In genomic region chr1:172326171-172326570, GRCh38 we compare ENCODE assay signal across 33 cellular contexts.
DNase-seq lines count a peak whose midpoint lies in the region; ATAC-seq and TF ChIP-seq lines count a peak whose summit lies in the region.
"Had no signal": no experiment of that assay in that cellular context is flagged by ENCODE, and none has a peak within 500 bp of the region (broad histone marks: within the 10 kb centered on the region; RNA-seq: fewer than 3 reads in every experiment).

No MANE protein-coding gene starts in this region.

- ATAC-seq in Panc1 (no peak), foreskin keratinocyte (no peak)
- ATAC-seq: activated T-helper 17 cell treated with anti-CD3 and anti-CD28 coated beads, Interleukin-2, amount 50 U/mL, for 72 hours; CD8-positive, alpha-beta T cell; heart left ventricle; lower lobe of right lung; natural killer cell treated with Interleukin-12 subunit alpha and Interleukin-12 subunit beta and Interleukin-15 and Interleukin-18, amount 100 ng/mL, for 72 hours; upper lobe of right lung had no signal

- in situ Hi-C loops in Panc1 (cut with HindIII; ENCODE audit: low pct_unique_long_range_greater_than_20kb, low sequenced_read_pairs), result no loop called here

- H3K27ac ChIP-seq in Panc1 (ENCODE audit: low read length) (peak overlapping the region; percentile 100), right atrium auricular region (no peak overlapping the region), foreskin keratinocyte (no peak overlapping the region)
- H3K27ac ChIP-seq: heart left ventricle, lower lobe of right lung, suprapubic skin, upper lobe of right lung, VCaP had no signal

- H3K36me3 Mint-ChIP-seq in osteocyte (ENCODE audit: unreplicated experiment), result no peaks in the 10 kb centered on the region
- H3K36me3 Mint-ChIP-seq: activated naive CD4-positive, alpha-beta T cell treated with anti-CD3 and anti-CD28 coated beads, Interleukin-2, amount 10 ng/mL, durations not matched to agents 7 days and 5 days; CD8-positive, alpha-beta T cell had no signal

- intact Hi-C loops in Panc1 (cut with micrococcal nuclease; ENCODE audit: unreplicated experiment), result no loop called here

- peaks cover 22% of the 10 kb centered on the region for H3K4me1 Mint-ChIP-seq in osteocyte (ENCODE audit: unreplicated experiment)
- H3K4me1 Mint-ChIP-seq: activated naive CD4-positive, alpha-beta T cell treated with anti-CD3 and anti-CD28 coated beads, Interleukin-2, amount 10 ng/mL, durations not matched to agents 7 days and 5 days; activated T-helper 17 cell treated with anti-CD3 and anti-CD28 coated beads, Interleukin-2, amount 50 U/mL, for 72 hours had no signal

- H3K4me3 Mint-ChIP-seq in osteocyte (ENCODE audit: unreplicated experiment), result no peak overlapping the region
- H3K4me3 Mint-ChIP-seq: activated naive CD4-positive, alpha-beta T cell treated with anti-CD3 and anti-CD28 coated beads, Interleukin-2, amount 10 ng/mL, durations not matched to agents 7 days and 5 days; activated T-helper 17 cell treated with anti-CD3 and anti-CD28 coated beads, Interleukin-2, amount 50 U/mL, for 72 hours; CD8-positive, alpha-beta T cell; natural killer cell treated with Interleukin-12 subunit alpha and Interleukin-12 subunit beta and Interleukin-15 and Interleukin-18, amount 100 ng/mL, for 72 hours had no signal

- TF ChIP-seq CTCF in Panc1 (IDR thresholded peaks at IDR 0.05), result no peak
- no peak for TF ChIP-seq CTCF in osteocyte (IDR thresholded peaks at IDR 0.05)
- no peak for TF ChIP-seq CTCF in right atrium auricular region (IDR thresholded peaks at IDR 0.05)
- TF ChIP-seq CTCF in foreskin keratinocyte (conservative IDR thresholded peaks at IDR 0.05), result no peak

- POLR2A ChIA-PET in Panc1 (lab: Charles Lee), result no interaction called here

- H3K36me3 ChIP-seq in Panc1 (ENCODE audit: control insufficient read depth, insufficient read depth, low read length) (no peaks in the 10 kb centered on the region), H7 (replicated peaks; ENCODE audit: control insufficient read depth, insufficient read depth, low read length) (no peaks in the 10 kb centered on the region), right atrium auricular region (no peaks in the 10 kb centered on the region)
- H3K36me3 ChIP-seq: BE2C, HAP-1, heart left ventricle, lower lobe of right lung, suprapubic skin, upper lobe of right lung had no signal

- DNase-seq in AG20443 (ENCODE audit: low spot score), result peak; percentile 41
- no peak for DNase-seq in Panc1 (ENCODE audit: low read depth, low spot score)
- DNase-seq in fibroblast of gingiva (ENCODE audit: low read depth), result peak; percentile 10
- no peak for DNase-seq in osteocyte (ENCODE audit: extremely low spot score, unreplicated experiment)
- DNase-seq in H7, result no peak
- DNase-seq in right atrium auricular region (ENCODE audit: low spot score), result no peak
- DNase-seq in stimulated activated naive CD4-positive, alpha-beta T cell (lab: John Stamatoyannopoulos, UW), result no peak
- no peak for DNase-seq in foreskin keratinocyte
- DNase-seq: activated CD4-positive, alpha-beta T cell treated with anti-CD3 and anti-CD28 coated beads for 48 hours; activated naive CD4-positive, alpha-beta T cell treated with anti-CD3 and anti-CD28 coated beads, Interleukin-2, amount 10 ng/mL, durations not matched to agents 7 days and 5 days; amygdala; BE2C; CD8-positive, alpha-beta T cell; effector CD4-positive, alpha-beta T cell; foreskin melanocyte; heart left ventricle; Kasumi-1; kidney glomerular epithelial cell; lower lobe of right lung; NCI-H146; NCI-H2107; NCI-H446; NCI-H774; stimulated activated naive CD4-positive, alpha-beta T cell treated with Interleukin-2 at 50 U/mL for 16 hours; SW 1271; upper lobe of right lung had no signal

- H3K9me3 Mint-ChIP-seq in osteocyte (ENCODE audit: unreplicated experiment), result no peaks in the 10 kb centered on the region
- H3K9me3 Mint-ChIP-seq: activated T-helper 17 cell treated with anti-CD3 and anti-CD28 coated beads, Interleukin-2, amount 50 U/mL, for 72 hours had no signal

- CTCF ChIA-PET in Panc1 (lab: Charles Lee), result no interaction called here

- no TSS peak for BruUV-seq in Panc1 (replicated peaks; lab: Mats Ljungman, UMichigan)

- H3K27ac Mint-ChIP-seq in osteocyte (ENCODE audit: unreplicated experiment), result peak overlapping the region; percentile 76
- H3K27ac Mint-ChIP-seq: activated naive CD4-positive, alpha-beta T cell treated with anti-CD3 and anti-CD28 coated beads, Interleukin-2, amount 10 ng/mL, durations not matched to agents 7 days and 5 days; activated T-helper 17 cell treated with anti-CD3 and anti-CD28 coated beads, Interleukin-2, amount 50 U/mL, for 72 hours; CD8-positive, alpha-beta T cell; natural killer cell treated with Interleukin-12 subunit alpha and Interleukin-12 subunit beta and Interleukin-15 and Interleukin-18, amount 100 ng/mL, for 72 hours had no signal

- H3K4me3 ChIP-seq in Panc1 (ENCODE audit: low read depth in 2 of 2, low read length in 2 of 2) (no peak overlapping the region), H7 (ENCODE audit: insufficient read depth, low read depth, low read length) (no peak overlapping the region), right atrium auricular region (no peak overlapping the region)
- H3K4me3 ChIP-seq: HAP-1, heart left ventricle, lower lobe of right lung, mucosa of descending colon, skin epidermis, suprapubic skin, upper lobe of right lung had no signal

- H3K4me1 ChIP-seq in Panc1 (ENCODE audit: control insufficient read depth, insufficient read depth, low read length) (peaks cover 42% of the 10 kb centered on the region), right atrium auricular region (peaks cover 0 to 8% of the 10 kb centered on the region in 2 donors), foreskin keratinocyte (peaks cover 25% of the 10 kb centered on the region)
- H3K4me1 ChIP-seq: BE2C, HAP-1 had no signal

- no peaks in the 10 kb centered on the region; the same call in 1 of the 2 replicates for H3K9me3 ChIP-seq in Panc1 (ENCODE audit: control insufficient read depth, insufficient read depth, low read depth, low read length)
- H3K9me3 ChIP-seq in right atrium auricular region, result no peaks in the 10 kb centered on the region
- H3K9me3 ChIP-seq: BE2C, HAP-1, lower lobe of right lung, mucosa of descending colon, suprapubic skin, upper lobe of right lung had no signal

- H3K27me3 Mint-ChIP-seq in osteocyte (ENCODE audit: unreplicated experiment), result no peaks in the 10 kb centered on the region
- H3K27me3 Mint-ChIP-seq: activated naive CD4-positive, alpha-beta T cell treated with anti-CD3 and anti-CD28 coated beads, Interleukin-2, amount 10 ng/mL, durations not matched to agents 7 days and 5 days; activated T-helper 17 cell treated with anti-CD3 and anti-CD28 coated beads, Interleukin-2, amount 50 U/mL, for 72 hours; natural killer cell treated with Interleukin-12 subunit alpha and Interleukin-12 subunit beta and Interleukin-15 and Interleukin-18, amount 100 ng/mL, for 72 hours had no signal

- no peaks in the 10 kb centered on the region for H3K27me3 ChIP-seq in Panc1 (ENCODE audit: control insufficient read depth, insufficient read depth, low read length)
- H3K27me3 ChIP-seq in H7 (ENCODE audit: control insufficient read depth, insufficient read depth, low read length), result no peaks in the 10 kb centered on the region
- no peaks in the 10 kb centered on the region for H3K27me3 ChIP-seq in right atrium auricular region
- no peaks in the 10 kb centered on the region for H3K27me3 ChIP-seq in foreskin keratinocyte
- H3K27me3 ChIP-seq: BE2C, heart left ventricle, suprapubic skin, upper lobe of right lung had no signal

Comparison
In these comparisons a context has a peak if more than half of its experiments do, and no peak if none do; other contexts are left out.
1. DNase-seq: peak in AG20443 (single experiment) and fibroblast of gingiva (single experiment); none in Panc1 (single experiment), osteocyte (single experiment), H7 (single experiment), right atrium auricular region (single experiment), stimulated activated naive CD4-positive, alpha-beta T cell (0 of 6) and foreskin keratinocyte (0 of 2).